Comparison of ENCODE assay signal across 13 cellular contexts in the genomic region with DNA sequence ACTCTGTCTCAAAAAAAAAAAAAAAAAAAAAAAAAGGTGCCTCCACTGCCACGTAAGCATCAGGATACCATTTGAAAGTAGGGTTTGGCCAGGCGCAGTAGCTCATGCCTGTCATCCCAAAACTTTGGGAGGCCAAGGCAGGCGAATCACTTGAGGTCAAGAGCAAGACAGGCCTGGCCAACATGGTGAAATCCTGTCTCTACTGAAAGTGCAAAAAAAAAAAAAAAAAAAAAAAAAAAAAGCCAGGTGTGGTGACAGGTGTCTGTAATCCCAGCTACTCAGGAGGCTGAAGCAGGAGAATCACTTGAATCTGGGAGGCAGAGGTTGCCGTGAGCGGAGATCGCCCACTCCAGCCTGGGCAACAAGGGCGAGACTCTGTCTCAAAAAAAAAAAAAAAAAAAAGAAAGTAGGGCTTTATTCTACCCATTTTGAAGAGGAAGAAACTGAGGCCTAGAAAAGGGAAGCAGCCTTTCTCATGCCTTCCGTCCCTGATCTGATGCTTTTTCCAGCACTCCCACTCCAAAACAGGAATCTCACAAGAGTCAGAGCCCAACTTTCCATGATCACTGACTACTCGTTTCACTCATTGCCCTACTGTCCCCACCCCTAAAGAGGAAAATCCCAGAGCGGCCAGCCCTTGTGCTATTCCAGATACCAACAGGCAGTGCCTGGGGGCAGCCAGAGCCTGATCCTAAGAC. TPM values are rescaled to one million over a fixed set of nuclear protein-coding genes. Genes with fewer than 3 reads are reported as not detected.
DNase-seq lines count a peak whose midpoint lies in the region; ATAC-seq lines count a peak whose summit lies in the region.
"Had no signal": no experiment of that assay in that cellular context is flagged by ENCODE, and none has a peak within 500 bp of the region (broad histone marks: within the 10 kb centered on the region; RNA-seq: fewer than 3 reads in every experiment).

No MANE protein-coding gene starts in this region.

- H3K4me3 Mint-ChIP-seq in stimulated activated naive CD8-positive, alpha-beta T cell treated with anti-CD3 and anti-CD28 coated beads, Interleukin-15, Interleukin-2, amounts not matched to agents 100 ng/mL and 50 ng/mL, for 24 hours: no peak overlapping the region
- no peak overlapping the region for H3K4me3 Mint-ChIP-seq in activated naive CD8-positive, alpha-beta T cell treated with anti-CD3 and anti-CD28 coated beads for 36 hours
- peak overlapping the region; percentile 2 to 61 (median 45) for H3K4me3 Mint-ChIP-seq in naive thymus-derived CD8-positive, alpha-beta T cell

- no peaks in the 10 kb centered on the region for H3K27me3 Mint-ChIP-seq in stimulated activated naive CD8-positive, alpha-beta T cell treated with anti-CD3 and anti-CD28 coated beads, Interleukin-15, Interleukin-2, amounts not matched to agents 100 ng/mL and 50 ng/mL, for 24 hours
- H3K27me3 Mint-ChIP-seq in activated naive CD8-positive, alpha-beta T cell treated with anti-CD3 and anti-CD28 coated beads for 36 hours: no peaks in the 10 kb centered on the region
- no peaks in the 10 kb centered on the region for H3K27me3 Mint-ChIP-seq in naive thymus-derived CD8-positive, alpha-beta T cell

- H3K36me3 Mint-ChIP-seq in stimulated activated naive CD8-positive, alpha-beta T cell treated with anti-CD3 and anti-CD28 coated beads, Interleukin-15, Interleukin-2, amounts not matched to agents 100 ng/mL and 50 ng/mL, for 24 hours (ENCODE audit: low read depth): peaks cover 19% of the 10 kb centered on the region
- peaks cover 7% of the 10 kb centered on the region for H3K36me3 Mint-ChIP-seq in activated naive CD8-positive, alpha-beta T cell treated with anti-CD3 and anti-CD28 coated beads for 36 hours
- H3K36me3 Mint-ChIP-seq in naive thymus-derived CD8-positive, alpha-beta T cell: peaks cover 0 to 17% (median 7%) of the 10 kb centered on the region in 3 donors

- ATAC-seq in stimulated activated naive CD8-positive, alpha-beta T cell treated with anti-CD3 and anti-CD28 coated beads, Interleukin-15, Interleukin-2, amounts not matched to agents 100 U/mL and 50 U/mL, for 24 hours: no peak
- ATAC-seq in naive thymus-derived CD8-positive, alpha-beta T cell: no peak
- no peak for ATAC-seq in GM21825 (IDR thresholded peaks at IDR 0.05; ENCODE audit: unreplicated experiment)

- H3K9me3 Mint-ChIP-seq in stimulated activated naive CD8-positive, alpha-beta T cell treated with anti-CD3 and anti-CD28 coated beads, Interleukin-15, Interleukin-2, amounts not matched to agents 100 ng/mL and 50 ng/mL, for 24 hours: no peaks in the 10 kb centered on the region
- no peaks in the 10 kb centered on the region for H3K9me3 Mint-ChIP-seq in activated naive CD8-positive, alpha-beta T cell treated with anti-CD3 and anti-CD28 coated beads for 36 hours
- no peaks in the 10 kb centered on the region for H3K9me3 Mint-ChIP-seq in naive thymus-derived CD8-positive, alpha-beta T cell
- H3K9me3 Mint-ChIP-seq: activated T-cell treated with anti-CD3 and anti-CD28 coated beads, Interleukin-2, amount 50 U/mL, for 4 hours had no signal

- no peak for DNase-seq in stimulated activated naive CD8-positive, alpha-beta T cell treated with anti-CD3 and anti-CD28 coated beads, Interleukin-15, Interleukin-2, amounts not matched to agents 100 U/mL and 50 U/mL, for 24 hours
- no peak for DNase-seq in activated naive CD8-positive, alpha-beta T cell treated with anti-CD3 and anti-CD28 coated beads for 36 hours
- no peak for DNase-seq in naive thymus-derived CD8-positive, alpha-beta T cell
- DNase-seq in foreskin melanocyte (no peak), NCI-H1694 treated with DMSO at 0.1 percent for 48 hours (lab: John Stamatoyannopoulos, UW) (no peak), NCI-H2107 (lab: John Stamatoyannopoulos, UW) (no peak)
- DNase-seq: activated T-cell treated with anti-CD3 and anti-CD28 coated beads, Interleukin-2, amount 50 U/mL, for 4 hours; brain microvascular endothelial cell; erythroblast; NCI-H1092; NCI-H510A treated with DMSO at 0.1 percent for 48 hours had no signal

- POLR2A ChIA-PET in naive thymus-derived CD8-positive, alpha-beta T cell (lab: Charles Lee): interaction anchor here (0.5 to 3.5 kb wide), 18 partner anchors 8 to 1770 kb away, joined by 3 to 19 read pairs (median 4); partner anchors contain the start of genes CLTA and GLIPR2

- H3K27ac Mint-ChIP-seq in stimulated activated naive CD8-positive, alpha-beta T cell treated with anti-CD3 and anti-CD28 coated beads, Interleukin-15, Interleukin-2, amounts not matched to agents 100 ng/mL and 50 ng/mL, for 24 hours: peak overlapping the region; percentile 72
- H3K27ac Mint-ChIP-seq in activated naive CD8-positive, alpha-beta T cell treated with anti-CD3 and anti-CD28 coated beads for 36 hours: peak overlapping the region; percentile 65
- H3K27ac Mint-ChIP-seq in naive thymus-derived CD8-positive, alpha-beta T cell: peak overlapping the region; percentile 72 to 98 (median 91)

- H3K4me1 Mint-ChIP-seq in stimulated activated naive CD8-positive, alpha-beta T cell treated with anti-CD3 and anti-CD28 coated beads, Interleukin-15, Interleukin-2, amounts not matched to agents 100 ng/mL and 50 ng/mL, for 24 hours (ENCODE audit: low read depth): peaks cover 65% of the 10 kb centered on the region
- peaks cover 51% of the 10 kb centered on the region for H3K4me1 Mint-ChIP-seq in activated naive CD8-positive, alpha-beta T cell treated with anti-CD3 and anti-CD28 coated beads for 36 hours
- peaks cover 27 to 70% (median 59%) of the 10 kb centered on the region in 4 donors for H3K4me1 Mint-ChIP-seq in naive thymus-derived CD8-positive, alpha-beta T cell

RNA-seq across cellular contexts. Expression of gene CCIN, which starts 16.3 kb away (rescaled TPM):
- not detected for total RNA-seq in activated naive CD8-positive, alpha-beta T cell treated with anti-CD3 and anti-CD28 coated beads for 36 hours
- total RNA-seq in naive thymus-derived CD8-positive, alpha-beta T cell: under 1 TPM in 1 of 2 experiments, not detected in 1; 0.19 TPM
- polyA plus RNA-seq in naive thymus-derived CD8-positive, alpha-beta T cell: under 1 TPM in 1 of 3 donors, not detected in 2; 0.09 TPM
- total RNA-seq: activated T-cell treated with anti-CD3 and anti-CD28 coated beads, Interleukin-2, amount 50 U/mL, for 4 hours had no signal

RNA-seq across cellular contexts. Expression of gene GLIPR2, which starts 16.4 kb away (rescaled TPM):
- 1 to 10 TPM; 5.3 to 6.6 TPM for total RNA-seq in activated naive CD8-positive, alpha-beta T cell treated with anti-CD3 and anti-CD28 coated beads for 36 hours
- 1 to 10 TPM; 7.0 to 7.6 TPM for total RNA-seq in naive thymus-derived CD8-positive, alpha-beta T cell
- polyA plus RNA-seq in naive thymus-derived CD8-positive, alpha-beta T cell: 10 to 100 TPM; 43.2 to 78.9 (median 55.3) TPM

RNA-seq across cellular contexts. Expression of gene CLTA, which starts 37.8 kb away (rescaled TPM):
- total RNA-seq in activated naive CD8-positive, alpha-beta T cell treated with anti-CD3 and anti-CD28 coated beads for 36 hours: 100 to 1,000 TPM; 165 to 166 TPM
- 10 to 100 TPM; 56.7 to 59.0 TPM for total RNA-seq in naive thymus-derived CD8-positive, alpha-beta T cell
- polyA plus RNA-seq in naive thymus-derived CD8-positive, alpha-beta T cell: 10 to 100 TPM; 60.8 to 84.5 (median 71.0) TPM

Comparison
In these comparisons a context has a peak if more than half of its experiments do, and no peak if none do; other contexts are left out.
1. H3K4me3 Mint-ChIP-seq: peak in naive thymus-derived CD8-positive, alpha-beta T cell (10 of 10); none in stimulated activated naive CD8-positive, alpha-beta T cell treated with anti-CD3 and anti-CD28 coated beads, Interleukin-15, Interleukin-2, amounts not matched to agents 100 ng/mL and 50 ng/mL, for 24 hours (single experiment) and activated naive CD8-positive, alpha-beta T cell treated with anti-CD3 and anti-CD28 coated beads for 36 hours (single experiment).
2. Peak in every context shown above with its lines, with median percentiles within 50 percentile points of each other: H3K27ac Mint-ChIP-seq.